In genomic region chr1:6035719-6036118, GRCh38 we compare ENCODE assay signal across 15 cellular contexts. TPM values are rescaled to one million over a fixed set of nuclear protein-coding genes. Genes with fewer than 3 reads are reported as not detected.
A peak's percentile ranks its signal among the peaks of the same experiment; 100 is the strongest.
DNase-seq lines count a peak whose midpoint lies in the region; ATAC-seq, FAIRE-seq and TF ChIP-seq lines count a peak whose summit lies in the region.
"Had no signal": no experiment of that assay in that cellular context is flagged by ENCODE, and none has a peak within 500 bp of the region (broad histone marks: within the 10 kb centered on the region; RNA-seq: fewer than 3 reads in every experiment).

No MANE protein-coding gene starts in this region.

- CTCF ChIA-PET in PC-3 (lab: Charles Lee) = interaction anchor here (0.7 kb wide), 1 partner anchor 69 kb away, joined by 3 read pairs; no protein-coding TSS in a partner anchor
- CTCF ChIA-PET in H1 (lab: Charles Lee; ENCODE audit: partially characterized antibody) = interaction anchor here (0.6 to 4.3 kb wide), 16 partner anchors 8 to 1916 kb away, joined by 3 to 32 read pairs (median 6); partner anchors contain the start of gene KCNAB2

- peaks cover 67% of the 10 kb centered on the region for H3K4me1 Mint-ChIP-seq in stimulated activated naive CD8-positive, alpha-beta T cell treated with anti-CD3 and anti-CD28 coated beads, Interleukin-15, Interleukin-2, amounts not matched to agents 100 ng/mL and 50 ng/mL, for 24 hours (ENCODE audit: low read depth)

- no peak overlapping the region; the same call in 1 of the 2 replicates for H2BK12ac ChIP-seq in H1 (ENCODE audit: low read depth, low read length)

- H3K4me2 ChIP-seq in PC-3 (ENCODE audit: low read length) (no peak overlapping the region), H1 (ENCODE audit: insufficient read depth in 1 of 2, low read depth in 2 of 2, low read length in 2 of 2) (no peak overlapping the region)

- no peak overlapping the region; the same call in 1 of the 2 replicates for H4K8ac ChIP-seq in H1 (ENCODE audit: extremely low read depth, insufficient read depth, low read length)

- H3K9ac ChIP-seq in PC-3 (ENCODE audit: low read length) (no peak overlapping the region), H1 (replicated peaks in 1 of 4; ENCODE audit: extremely low read depth in 1 of 4, low read depth in 3 of 4, low read length in 3 of 4) (no peak overlapping the region)

- H2AK5ac ChIP-seq in H1 (ENCODE audit: low read depth, low read length) = no peak overlapping the region

- no peak overlapping the region for H3K23ac ChIP-seq in H1 (ENCODE audit: insufficient read length)

- H2BK20ac ChIP-seq in H1 (ENCODE audit: low read length) = no peak overlapping the region

- H3K9me3 ChIP-seq in PC-3 (ENCODE audit: low read length) = no peaks in the 10 kb centered on the region
- no peaks in the 10 kb centered on the region for H3K9me3 ChIP-seq in H1 (ENCODE audit: insufficient read depth in 2 of 2, low read depth in 1 of 2, low read length in 1 of 2)
- H3K9me3 ChIP-seq: left ventricle myocardium inferior, upper lobe of right lung had no signal

- H4K20me1 ChIP-seq in PC-3 (ENCODE audit: low read length) (no peaks in the 10 kb centered on the region), H1 (replicated peaks in 1 of 2; ENCODE audit: control insufficient read depth in 1 of 2, insufficient read depth in 2 of 2, low read length in 2 of 2) (peaks cover 0 to 5% of the 10 kb centered on the region in 2 experiments)

- H3F3A ChIP-seq in PC-3 (ENCODE audit: low read length, unreplicated experiment) = no peaks in the 10 kb centered on the region

- no peak for FAIRE-seq in H1 (lab: Jason Lieb, UNC)
- FAIRE-seq: D721Med had no signal

- no peak overlapping the region for H2AFZ ChIP-seq in PC-3 (ENCODE audit: low read length)
- H2AFZ ChIP-seq in H1 (ENCODE audit: low read length) = no peak overlapping the region

- H2BK120ac ChIP-seq in H1 (replicated peaks; ENCODE audit: low read depth, low read length) = no peak overlapping the region

- DNase-seq in stimulated activated naive CD8-positive, alpha-beta T cell treated with anti-CD3 and anti-CD28 coated beads, Interleukin-15, Interleukin-2, amounts not matched to agents 100 U/mL and 50 U/mL, for 24 hours = no peak
- DNase-seq in PC-3 (no peak), H1 (ENCODE audit: low read depth in 1 of 2, low spot score in 2 of 2) (no peak), occipital lobe (lab: John Stamatoyannopoulos, UW) (no peak)
- DNase-seq: activated CD8-positive, alpha-beta memory T cell treated with anti-CD3 and anti-CD28 coated beads for 24 hours; cerebellar nuclear complex; left ventricle myocardium inferior; NCI-H1694 treated with DMSO at 0.1 percent for 48 hours; NCI-H526; upper lobe of right lung had no signal

- H4K91ac ChIP-seq in H1 (replicated peaks; ENCODE audit: insufficient read length, low read length) = no peak overlapping the region

- H3K27ac Mint-ChIP-seq in stimulated activated naive CD8-positive, alpha-beta T cell treated with anti-CD3 and anti-CD28 coated beads, Interleukin-15, Interleukin-2, amounts not matched to agents 100 ng/mL and 50 ng/mL, for 24 hours = peak overlapping the region; percentile 52

- intact Hi-C loops in PC-3 (cut with micrococcal nuclease) = no loop called here

- H4K5ac ChIP-seq in H1 (ENCODE audit: insufficient read length, low read depth, low read length) = no peak overlapping the region

- H2BK15ac ChIP-seq in H1 (ENCODE audit: low read length) = no peak overlapping the region

- TF ChIP-seq CTCF in PC-3 (conservative IDR thresholded peaks at IDR 0.05; ENCODE audit: low read depth, low read length) = peak; percentile 37
- peak in 2 of 3 experiments; percentile 22 to 29; a peak in 2 of 4 replicates for TF ChIP-seq CTCF in H1 (IDR thresholded peaks at IDR 0.05; ENCODE audit: control extremely low read depth in 1 of 3, insufficient read depth in 1 of 3, low read depth in 1 of 3, low read length in 3 of 3)

- H3K36me3 ChIP-seq in PC-3 (ENCODE audit: low read depth, low read length) (no peaks in the 10 kb centered on the region), H1 (ENCODE audit: control insufficient read depth in 2 of 4, insufficient read depth in 4 of 4, low read length in 3 of 4) (no peaks in the 10 kb centered on the region)
- H3K36me3 ChIP-seq: upper lobe of right lung had no signal

- no peaks in the 10 kb centered on the region for H3K27me3 ChIP-seq in PC-3 (ENCODE audit: low read length)
- H3K27me3 ChIP-seq in H1 (replicated peaks in 1 of 4; ENCODE audit: control insufficient read depth in 3 of 4, extremely low read depth in 1 of 4, insufficient read depth in 3 of 4, low read length in 3 of 4) = peaks cover 0 to 5% (median 2%) of the 10 kb centered on the region in 4 experiments; a peak in 4 of 7 replicates
- H3K27me3 ChIP-seq: upper lobe of right lung had no signal

- no peak overlapping the region for H3K4ac ChIP-seq in H1 (replicated peaks; ENCODE audit: insufficient read length, low read depth, low read length)

- no peaks in the 10 kb centered on the region for H3K9me2 ChIP-seq in PC-3 (replicated peaks; ENCODE audit: low read length)

- no peak overlapping the region for H3K27ac ChIP-seq in PC-3 (ENCODE audit: low read length)
- H3K27ac ChIP-seq in H1 (ENCODE audit: low read depth, low read length) = no peak overlapping the region
- H3K27ac ChIP-seq: left ventricle myocardium inferior, RWPE1, upper lobe of right lung had no signal

- peak; percentile 3 to 23; a peak in 1 of 4 replicates for TF ChIP-seq RAD21 in H1 (IDR thresholded peaks at IDR 0.05 in 1 of 2, conservative IDR thresholded peaks at IDR 0.05 in 1 of 2; ENCODE audit: low read depth in 2 of 2, low read length in 2 of 2)

- H3K27me3 Mint-ChIP-seq in stimulated activated naive CD8-positive, alpha-beta T cell treated with anti-CD3 and anti-CD28 coated beads, Interleukin-15, Interleukin-2, amounts not matched to agents 100 ng/mL and 50 ng/mL, for 24 hours = no peaks in the 10 kb centered on the region

- H2BK5ac ChIP-seq in H1 (ENCODE audit: low read depth, low read length) = no peak overlapping the region

- peaks cover 8% of the 10 kb centered on the region; the same call in 1 of the 2 replicates for H3K23me2 ChIP-seq in H1 (ENCODE audit: low read depth, low read length)

- H3K79me2 ChIP-seq in PC-3 (ENCODE audit: low read length) (no peaks in the 10 kb centered on the region), H1 (ENCODE audit: control insufficient read depth in 1 of 2, insufficient read depth in 2 of 2, low read length in 2 of 2) (no peaks in the 10 kb centered on the region)

- H3K4me1 ChIP-seq in PC-3 (ENCODE audit: insufficient read depth, low read length) (peaks cover 9% of the 10 kb centered on the region), H1 (replicated peaks in 1 of 4; ENCODE audit: control insufficient read depth in 3 of 4, insufficient read depth in 4 of 4, low read length in 3 of 4) (peaks cover 0 to 13% (median 7%) of the 10 kb centered on the region in 4 experiments; a peak in 5 of 7 replicates)
- H3K4me1 ChIP-seq: upper lobe of right lung had no signal

- 89% methylated on average over 9 of the region's 12 CpGs; no CpG with 5 or more reads in 1 of the 2 experiments for WGBS in H1 (ENCODE audit: extremely low coverage in 1 of 2, insufficient coverage in 1 of 2, insufficient read length in 1 of 2, insufficient replicate concordance in 2 of 2, low coverage in 1 of 2, low lambda C conversion rate in 2 of 2, missing lambda C conversion rate in 1 of 2), 2 experiments

- H3K56ac ChIP-seq in H1 (replicated peaks; ENCODE audit: insufficient read length, low read depth, low read length) = no peak overlapping the region

- H3K4me3 ChIP-seq in PC-3 (ENCODE audit: low read length) (no peak overlapping the region), H1 (ENCODE audit: extremely low read depth in 1 of 4, insufficient read depth in 2 of 4, low read depth in 3 of 4, low read length in 4 of 4) (no peak overlapping the region)
- H3K4me3 ChIP-seq: left ventricle myocardium inferior, upper lobe of right lung had no signal

- no peak overlapping the region for H3K4me3 Mint-ChIP-seq in stimulated activated naive CD8-positive, alpha-beta T cell treated with anti-CD3 and anti-CD28 coated beads, Interleukin-15, Interleukin-2, amounts not matched to agents 100 ng/mL and 50 ng/mL, for 24 hours

- POLR2A ChIA-PET in PC-3 (lab: Charles Lee; ENCODE audit: unreplicated experiment) (no interaction called here), H1 (lab: Charles Lee; ENCODE audit: partially characterized antibody) (no interaction called here)

- TF ChIP-seq EP300 in H1 (IDR thresholded peaks at IDR 0.05; ENCODE audit: borderline replicate concordance in 1 of 2, low read depth in 2 of 2, low read length in 2 of 2) = no peak

- H3K18ac ChIP-seq in H1 (ENCODE audit: extremely low read depth, low read length) = no peak overlapping the region

- H3K9me3 Mint-ChIP-seq in stimulated activated naive CD8-positive, alpha-beta T cell treated with anti-CD3 and anti-CD28 coated beads, Interleukin-15, Interleukin-2, amounts not matched to agents 100 ng/mL and 50 ng/mL, for 24 hours = no peaks in the 10 kb centered on the region

- ATAC-seq in stimulated activated naive CD8-positive, alpha-beta T cell treated with anti-CD3 and anti-CD28 coated beads, Interleukin-15, Interleukin-2, amounts not matched to agents 100 U/mL and 50 U/mL, for 24 hours = no peak
- ATAC-seq in PC-3 (no peak), GM18517 (IDR thresholded peaks at IDR 0.05; ENCODE audit: unreplicated experiment) (no peak), HG03097 (IDR thresholded peaks at IDR 0.05; ENCODE audit: low FRiP score, unreplicated experiment) (no peak)
- ATAC-seq: upper lobe of right lung had no signal

- no peak for TF ChIP-seq POLR2A in H1 (IDR thresholded peaks at IDR 0.05; ENCODE audit: control extremely low read depth in 1 of 2, low read depth in 2 of 2, low read length in 2 of 2)

- no TSS peak for BruUV-seq in PC-3 (replicated peaks; lab: Mats Ljungman, UMichigan)

- H3K79me1 ChIP-seq in H1 (ENCODE audit: low read depth, low read length) = peaks cover 3% of the 10 kb centered on the region; the same call in 1 of the 2 replicates

- H3K36me3 Mint-ChIP-seq in stimulated activated naive CD8-positive, alpha-beta T cell treated with anti-CD3 and anti-CD28 coated beads, Interleukin-15, Interleukin-2, amounts not matched to agents 100 ng/mL and 50 ng/mL, for 24 hours (ENCODE audit: low read depth) = peaks cover 51% of the 10 kb centered on the region

- no peak overlapping the region for H3K14ac ChIP-seq in H1 (ENCODE audit: insufficient read length)

RNA-seq across cellular contexts. Expression of gene KCNAB2, which starts 10.0 kb away (rescaled TPM):
- total RNA-seq in PC-3 (2014; rRNA removed) = 26.4 and 28.5 TPM in 2 replicates
- total RNA-seq in H1 (2021; fragmentation: NEBNext Ultra II Directional; extraction: Animal tissue kit (Norgen Biotek cat#: 25700)) = 7.0 and 7.1 TPM in 2 replicates
- polyA plus RNA-seq in H1 (2011; rRNA removed) = 4.5 and 6.2 TPM in 2 replicates
- polyA plus RNA-seq in H1 (2011; cell fraction: cytosol; rRNA removed) = 5.9 TPM
- 19.4 TPM for polyA plus RNA-seq in H1 (2011; cell fraction: nucleus; rRNA removed)
- polyA plus RNA-seq in H1 (2012, experiment 1 of 2) = 7.0 to 8.9 TPM (median 7.3 TPM) in 4 replicates
- polyA plus RNA-seq in H1 (2012, experiment 2 of 2) = 5.2 TPM
- 2.9 TPM for polyA plus RNA-seq in H1 (2013, experiment 1 of 2)
- 2.9 TPM for polyA plus RNA-seq in H1 (2013, experiment 2 of 2)
- 3.6 and 4.9 TPM in 2 replicates for polyA minus RNA-seq in H1 (2011; rRNA and poly(A)+ RNA removed)
- 5.2 TPM for polyA minus RNA-seq in H1 (2011; cell fraction: cytosol; rRNA and poly(A)+ RNA removed)
- 6.5 TPM for polyA minus RNA-seq in H1 (2011; cell fraction: nucleus; rRNA and poly(A)+ RNA removed)
- 5.1 TPM for total RNA-seq in occipital lobe

RNA-seq across cellular contexts. Expression of gene NPHP4, which starts 43.5 kb away (rescaled TPM):
- total RNA-seq in PC-3 (2014; rRNA removed) (18.8 and 23.8 TPM in 2 replicates), occipital lobe (8.6 TPM)
- total RNA-seq in H1 (2021; fragmentation: NEBNext Ultra II Directional; extraction: Animal tissue kit (Norgen Biotek cat#: 25700)) = 13.6 and 14.0 TPM in 2 replicates
- polyA plus RNA-seq in H1 (2011; rRNA removed) = 5.8 and 10.3 TPM in 2 replicates
- polyA plus RNA-seq in H1 (2011; cell fraction: cytosol; rRNA removed) = 7.2 TPM
- 37.6 TPM for polyA plus RNA-seq in H1 (2011; cell fraction: nucleus; rRNA removed)
- polyA plus RNA-seq in H1 (2012, experiment 1 of 2) = 8.5 to 11.5 TPM (median 11.0 TPM) in 4 replicates
- 5.8 TPM for polyA plus RNA-seq in H1 (2012, experiment 2 of 2)
- polyA plus RNA-seq in H1 (2013, experiment 1 of 2) = 4.3 TPM
- polyA plus RNA-seq in H1 (2013, experiment 2 of 2) = 3.9 TPM
- 8.3 and 8.4 TPM in 2 replicates for polyA minus RNA-seq in H1 (2011; rRNA and poly(A)+ RNA removed)
- 8.1 TPM for polyA minus RNA-seq in H1 (2011; cell fraction: cytosol; rRNA and poly(A)+ RNA removed)
- polyA minus RNA-seq in H1 (2011; cell fraction: nucleus; rRNA and poly(A)+ RNA removed) = 17.8 TPM
